8 cellular contexts compared by ENCODE assay signal in genomic region chr2:120013569-120014223, GRCh38. TPM values are rescaled to one million over a fixed set of nuclear protein-coding genes. Genes with fewer than 3 reads are reported as not detected.
A peak's percentile ranks its signal among the peaks of the same experiment; 100 is the strongest.
DNase-seq lines count a peak whose midpoint lies in the region; ATAC-seq lines count a peak whose summit lies in the region.

No MANE protein-coding gene starts in this region.

- H3K4me3 ChIP-seq in ectodermal cell (ENCODE audit: insufficient read depth, low read depth, low read length) (peak overlapping the region; percentile 65), muscle layer of duodenum (ENCODE audit: low read depth in 1 of 2, low read length in 2 of 2) (peak overlapping the region; percentile 71 to 93)

- H3K27me3 ChIP-seq in ectodermal cell (ENCODE audit: control insufficient read depth, insufficient read depth, low read length, poor library complexity, severe bottlenecking) = no peaks in the 10 kb centered on the region
- peaks cover 3% of the 10 kb centered on the region for H3K27me3 ChIP-seq in muscle layer of duodenum (ENCODE audit: low read depth, low read length)

- no peak overlapping the region for H3K27ac Mint-ChIP-seq in T-helper 2 cell treated with Interferon-gamma antibody and Interleukin-4, amounts not matched to agents 5 μg/mL and 100 μg/mL, for 36 hours

- no peaks in the 10 kb centered on the region for H3K4me1 ChIP-seq in ectodermal cell (ENCODE audit: control insufficient read depth, insufficient read depth, low read length)
- H3K4me1 ChIP-seq in muscle layer of duodenum (ENCODE audit: control insufficient read depth in 1 of 2, insufficient read depth in 2 of 2, low read length in 2 of 2) = peaks cover 4 to 8% of the 10 kb centered on the region in 2 donors

- no peak for ATAC-seq in HG03039 (IDR thresholded peaks at IDR 0.05; ENCODE audit: unreplicated experiment)

- no peaks in the 10 kb centered on the region for H3K36me3 Mint-ChIP-seq in T-helper 2 cell treated with Interferon-gamma antibody and Interleukin-4, amounts not matched to agents 5 μg/mL and 100 μg/mL, for 36 hours (ENCODE audit: low read depth)

- WGBS in ectodermal cell, 2 experiments = 13% methylated on average over 13 to 18 of the region's 19 CpGs

- DNase-seq in T-helper 2 cell treated with Interferon-gamma antibody and Interleukin-4, amounts not matched to agents 5 μg/mL and 100 μg/mL, for 36 hours (ENCODE audit: low spot score) = no peak
- DNase-seq in T-helper 2 cell (no peak), NCI-H748 (lab: John Stamatoyannopoulos, UW; ENCODE audit: unreplicated experiment) (peak; percentile 61), inferior parietal cortex (ENCODE audit: extremely low spot score) (no peak), NCI-H1048 (lab: John Stamatoyannopoulos, UW) (no peak)

- no peaks in the 10 kb centered on the region for H3K36me3 ChIP-seq in ectodermal cell (ENCODE audit: control insufficient read depth, insufficient read depth, low read length)
- H3K36me3 ChIP-seq in muscle layer of duodenum (ENCODE audit: control insufficient read depth in 1 of 2, insufficient read depth in 2 of 2, low read length in 2 of 2) = no peaks in the 10 kb centered on the region

- H3K4me3 Mint-ChIP-seq in T-helper 2 cell treated with Interferon-gamma antibody and Interleukin-4, amounts not matched to agents 5 μg/mL and 100 μg/mL, for 36 hours = peak overlapping the region; percentile 68

- H3K27ac ChIP-seq in ectodermal cell (ENCODE audit: insufficient read depth, low read depth, low read length, poor library complexity, severe bottlenecking) = peak overlapping the region; percentile 91
- H3K27ac ChIP-seq in muscle layer of duodenum (ENCODE audit: low read length) = peak overlapping the region; percentile 53

- H3K27me3 Mint-ChIP-seq in T-helper 2 cell treated with Interferon-gamma antibody and Interleukin-4, amounts not matched to agents 5 μg/mL and 100 μg/mL, for 36 hours (ENCODE audit: low read depth) = peaks cover 17% of the 10 kb centered on the region

- no peaks in the 10 kb centered on the region for H3K9me3 ChIP-seq in ectodermal cell (ENCODE audit: control insufficient read depth, low read length)
- H3K9me3 ChIP-seq in muscle layer of duodenum (ENCODE audit: control insufficient read depth in 1 of 2, low read length in 2 of 2) = no peaks in the 10 kb centered on the region

- H3K9me3 Mint-ChIP-seq in T-helper 2 cell treated with Interferon-gamma antibody and Interleukin-4, amounts not matched to agents 5 μg/mL and 100 μg/mL, for 36 hours = no peaks in the 10 kb centered on the region

- peaks cover 8% of the 10 kb centered on the region for H3K4me1 Mint-ChIP-seq in T-helper 2 cell treated with Interferon-gamma antibody and Interleukin-4, amounts not matched to agents 5 μg/mL and 100 μg/mL, for 36 hours (ENCODE audit: low read depth)

RNA-seq across cellular contexts. Expression of gene EPB41L5, which starts 0.8 kb away (rescaled TPM):
- 64.3 TPM for polyA plus RNA-seq in ectodermal cell (2013, experiment 1 of 4)
- polyA plus RNA-seq in ectodermal cell (2013, experiment 2 of 4) = 82.6 TPM
- 50.8 TPM for polyA plus RNA-seq in ectodermal cell (2013, experiment 3 of 4)
- polyA plus RNA-seq in ectodermal cell (2013, experiment 4 of 4) = 58.2 TPM
